Comparison of ENCODE assay signal across 9 cellular contexts in the genomic region with DNA sequence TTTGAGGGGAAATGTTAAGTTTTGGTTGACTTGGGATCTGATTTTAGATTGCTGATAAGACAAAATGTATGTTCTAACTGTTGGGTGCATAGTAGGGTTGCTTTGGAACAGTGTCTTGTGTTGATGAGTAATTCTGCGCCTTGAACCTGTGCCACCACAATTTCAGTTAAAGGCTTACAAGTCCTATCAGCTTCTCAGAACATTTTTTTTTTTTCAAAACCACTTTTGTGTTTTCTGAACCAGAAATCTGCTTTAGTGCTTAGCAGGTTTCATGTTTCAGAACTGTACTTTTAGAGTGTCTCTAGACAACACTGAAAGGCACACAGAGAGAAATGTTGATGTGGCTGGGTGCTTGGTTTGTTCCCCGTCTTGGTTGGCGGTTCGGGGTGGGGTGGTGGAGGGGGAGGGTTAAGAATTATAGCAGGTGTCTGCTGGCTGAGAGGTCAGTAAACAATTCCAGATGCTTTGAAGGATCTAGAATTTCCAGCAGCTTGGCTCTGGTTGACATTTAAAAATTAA.
DNase-seq lines count a peak whose midpoint lies in the region; ATAC-seq, FAIRE-seq and TF ChIP-seq lines count a peak whose summit lies in the region.
"Had no signal": no experiment of that assay in that cellular context is flagged by ENCODE, and none has a peak within 500 bp of the region (broad histone marks: within the 10 kb centered on the region; RNA-seq: fewer than 3 reads in every experiment).

No MANE protein-coding gene starts in this region.

- H3K9me1 ChIP-seq in K562 (ENCODE audit: control insufficient read depth, insufficient read depth, low read length), result no peaks in the 10 kb centered on the region

- TF ChIP-seq RAD21 in K562 (CRISPR knock-in tag; conservative IDR thresholded peaks at IDR 0.05 in 1 of 2, IDR thresholded peaks at IDR 0.05 in 1 of 2), result no peak

- FAIRE-seq in K562 (lab: Jason Lieb, UNC), result peak; percentile 48
- FAIRE-seq: H1 had no signal

- H3K27me3 Mint-ChIP-seq in Calu3 (ENCODE audit: unreplicated experiment), result no peaks in the 10 kb centered on the region
- no peaks in the 10 kb centered on the region for H3K27me3 Mint-ChIP-seq in endothelial cell (ENCODE audit: unreplicated experiment)

- H3K4me1 Mint-ChIP-seq in Calu3 (ENCODE audit: low read depth, unreplicated experiment) (peaks cover 12% of the 10 kb centered on the region), endothelial cell (ENCODE audit: unreplicated experiment) (no peaks in the 10 kb centered on the region)

- H3K27me3 ChIP-seq in K562 (ENCODE audit: control insufficient read depth in 2 of 2, insufficient read depth in 2 of 2, low read length in 2 of 2), result no peaks in the 10 kb centered on the region

- H3K36me3 Mint-ChIP-seq in Calu3 (ENCODE audit: insufficient read depth, unreplicated experiment) (no peaks in the 10 kb centered on the region), endothelial cell (ENCODE audit: low read depth, unreplicated experiment) (no peaks in the 10 kb centered on the region)

- H3K79me2 ChIP-seq in K562 (ENCODE audit: control insufficient read depth, insufficient read depth, low read length), result no peaks in the 10 kb centered on the region

- CTCF ChIA-PET in K562 (lab: Yijun Ruan, JAX; ENCODE audit: low intra/inter-chr PET ratio) (no interaction called here), Calu3 (lab: Charles Lee) (no interaction called here)

- H3K4me3 Mint-ChIP-seq in Calu3 (ENCODE audit: low read depth, unreplicated experiment) (no peak overlapping the region), endothelial cell (ENCODE audit: unreplicated experiment) (no peak overlapping the region)

- 31% methylated on average over 4 of the region's 4 CpGs for WGBS in K562 (ENCODE audit: insufficient coverage, low coverage, missing lambda C conversion rate)

- no peak for TF ChIP-seq EP300 in K562 (IDR thresholded peaks at IDR 0.05; ENCODE audit: low read length)

- H3K9me3 Mint-ChIP-seq in Calu3 (ENCODE audit: low read depth, unreplicated experiment) (no peaks in the 10 kb centered on the region), endothelial cell (ENCODE audit: unreplicated experiment) (no peaks in the 10 kb centered on the region)

- intact Hi-C loops in K562 (cut with micrococcal nuclease), result no loop called here
- intact Hi-C loops in Calu3 (cut with micrococcal nuclease; ENCODE audit: unreplicated experiment), result no loop called here

- no peak overlapping the region for H3K4me2 ChIP-seq in K562 (ENCODE audit: insufficient read depth, low read length)

- in situ Hi-C loops in K562 (cut with MboI), result no loop called here

- H3K4me3 ChIP-seq in K562, result no peak overlapping the region

- H3K9me3 ChIP-seq in K562 (replicated peaks; ENCODE audit: control insufficient read depth, insufficient read depth, low read depth, low read length), result no peaks in the 10 kb centered on the region

- H3K27ac Mint-ChIP-seq in Calu3 (ENCODE audit: unreplicated experiment) (no peak overlapping the region), endothelial cell (ENCODE audit: unreplicated experiment) (no peak overlapping the region)

- H3K9ac ChIP-seq in K562 (ENCODE audit: insufficient read depth in 1 of 2, low read depth in 2 of 2, low read length in 2 of 2), result no peak overlapping the region

- DNase-seq in NCI-H2029 (lab: John Stamatoyannopoulos, UW) (peak; percentile 68), K562 (ENCODE audit: extremely low read depth in 1 of 4, low spot score in 3 of 4) (no peak), Calu3 (no peak), endothelial cell (ENCODE audit: low spot score) (no peak), CD1c-positive myeloid dendritic cell (ENCODE audit: extremely low spot score) (no peak)
- no peak for DNase-seq in activated effector memory CD4-positive, alpha-beta T cell treated with Interleukin-2 at 50 U/mL for 16 hours

- BruUV-seq in K562 (replicated peaks; lab: Mats Ljungman, UMichigan) (no TSS peak), Calu3 (replicated peaks; lab: Mats Ljungman, UMichigan) (no TSS peak)

- H2AFZ ChIP-seq in K562 (ENCODE audit: low read depth, low read length), result no peak overlapping the region

- no peaks in the 10 kb centered on the region for H4K20me1 ChIP-seq in K562 (replicated peaks; ENCODE audit: control insufficient read depth, insufficient read depth, low read length)

- H3K4me1 ChIP-seq in K562 (replicated peaks in 1 of 2; ENCODE audit: control insufficient read depth in 2 of 2, insufficient read depth in 2 of 2, low read length in 2 of 2), result no peaks in the 10 kb centered on the region; a peak in 1 of 5 replicates

- POLR2A ChIA-PET in K562 (lab: Yijun Ruan, JAX), result no interaction called here

- H3K36me3 ChIP-seq in K562 (ENCODE audit: control insufficient read depth, insufficient read depth, low read length), result no peaks in the 10 kb centered on the region

- TF ChIP-seq CTCF in K562 (IDR thresholded peaks at IDR 0.05 in 2 of 3, conservative IDR thresholded peaks at IDR 0.05 in 1 of 3; ENCODE audit: insufficient read depth in 2 of 3, low read depth in 1 of 3, low read length in 3 of 3) (no peak), Calu3 (IDR thresholded peaks at IDR 0.05; ENCODE audit: unreplicated experiment) (no peak), endothelial cell (IDR thresholded peaks at IDR 0.05; ENCODE audit: unreplicated experiment) (no peak)

- no peak for TF ChIP-seq POLR2A in K562 (conservative IDR thresholded peaks at IDR 0.05)

- H3K27ac ChIP-seq in K562 (ENCODE audit: extremely low read depth, low read depth, low read length), result no peak overlapping the region

- ATAC-seq in GM18511 (IDR thresholded peaks at IDR 0.05; ENCODE audit: unreplicated experiment), result peak; percentile 88
- peak; percentile 93 for ATAC-seq in HG02623 (IDR thresholded peaks at IDR 0.05; ENCODE audit: unreplicated experiment)
- no peak for ATAC-seq in K562

TF ChIP-seq in K562, 482 proteins besides CTCF, POLR2A, EP300 and RAD21:
- TF ChIP-seq MAFG (tag; conservative IDR thresholded peaks at IDR 0.05), result peak; percentile 26; the same call in 1 of the 2 replicates
- TF ChIP-seq MIER1 (IDR thresholded peaks at IDR 0.05; ENCODE audit: low read depth), result no peak
- peak; percentile 62 for TF ChIP-seq ZNF316 (IDR thresholded peaks at IDR 0.05)
- TF ChIP-seq C11orf30 (IDR thresholded peaks at IDR 0.05; ENCODE audit: low read depth), result peak; percentile 50
- no peak for TF ChIP-seq ARNT (IDR thresholded peaks at IDR 0.05)
- TF ChIP-seq ZKSCAN1 (IDR thresholded peaks at IDR 0.05; ENCODE audit: low read depth, low read length), result peak; percentile 39; the same call in 1 of the 2 replicates
